ENCODE assay signal across 1 cellular context in the genomic region with DNA sequence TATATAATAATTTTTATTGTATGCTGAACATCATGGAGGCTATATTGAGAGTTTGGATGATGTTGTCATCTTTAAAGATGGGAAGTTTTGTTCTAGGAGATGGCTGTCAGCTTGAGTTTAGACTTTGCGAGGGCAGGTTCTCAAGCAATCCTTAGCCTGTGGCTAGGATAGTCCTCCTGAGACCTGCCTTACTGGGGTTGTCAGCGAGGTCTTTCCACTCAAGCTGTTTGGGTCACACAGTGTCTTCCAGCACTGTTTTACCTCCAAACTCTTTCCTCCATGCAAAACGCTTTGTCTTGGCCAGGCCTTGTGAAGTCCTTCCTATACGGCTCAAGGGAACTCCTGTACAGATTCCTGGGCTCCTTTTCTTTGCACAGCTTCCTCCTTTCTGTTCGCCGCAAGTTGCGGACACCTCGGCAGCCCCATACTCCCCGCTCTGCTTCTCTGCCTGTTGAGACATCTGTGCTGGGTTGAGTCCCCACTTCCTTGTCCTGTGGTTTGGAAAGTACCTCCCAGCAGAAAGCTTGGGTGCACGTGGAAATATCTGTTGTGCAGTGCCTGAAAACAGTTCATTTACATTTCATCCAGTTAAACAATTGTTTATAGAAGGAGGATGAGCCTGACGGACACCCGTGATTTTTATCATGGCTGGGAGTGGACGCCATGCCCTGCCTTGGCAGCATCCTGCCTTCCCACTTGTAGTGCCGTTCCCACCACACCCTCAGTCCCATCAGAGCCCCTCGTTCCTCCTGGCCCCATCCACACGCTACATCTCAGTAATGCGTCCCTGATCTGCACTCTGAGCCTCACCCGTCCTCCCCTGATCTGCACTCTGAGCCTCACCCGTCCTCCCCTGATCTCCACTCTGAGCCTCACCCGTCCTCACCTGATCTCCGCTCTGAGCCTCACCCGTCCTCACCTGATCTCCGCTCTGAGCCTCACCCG.
TF ChIP-seq lines count a peak whose summit lies in the region.

No MANE protein-coding gene starts in this region.

TF ChIP-seq in GM12878, 131 proteins besides CTCF, POLR2A, EP300 and RAD21 (continued from another document and continues in another):
- TF ChIP-seq ATF7 (IDR thresholded peaks at IDR 0.05; ENCODE audit: low read depth) (no peak), ETV6 (conservative IDR thresholded peaks at IDR 0.05 in 1 of 2, IDR thresholded peaks at IDR 0.05 in 1 of 2; ENCODE audit: borderline replicate concordance in 1 of 2, low read depth in 1 of 2) (peak in 1 of 2 experiments; percentile 93; a peak in 2 of 4 replicates), HDGF (IDR thresholded peaks at IDR 0.05) (0 out of 2 replicates have a peak, but pooled peaks have one; percentile 47), TAF1 (IDR thresholded peaks at IDR 0.05; ENCODE audit: borderline replicate concordance, low read depth, low read length) (0 out of 2 replicates have a peak, but pooled peaks have one; percentile 42), YBX1 (IDR thresholded peaks at IDR 0.05) (no peak), TCF12 (IDR thresholded peaks at IDR 0.05; ENCODE audit: low read depth, low read length) (peak; percentile 90), KLF5 (IDR thresholded peaks at IDR 0.05; ENCODE audit: partially characterized antibody) (no peak), BRCA1 (IDR thresholded peaks at IDR 0.05; ENCODE audit: low read depth, low read length) (no peak), BMI1 (IDR thresholded peaks at IDR 0.05; ENCODE audit: borderline replicate concordance) (no peak), ZBTB33 (IDR thresholded peaks at IDR 0.05) (no peak), KDM1A (IDR thresholded peaks at IDR 0.05; ENCODE audit: borderline replicate concordance) (no peak), SUZ12 (IDR thresholded peaks at IDR 0.05; ENCODE audit: unreplicated experiment) (no peak), POLR2AphosphoS2 (IDR thresholded peaks at IDR 0.05; ENCODE audit: low read depth, low read length) (no peak), NBN (IDR thresholded peaks at IDR 0.05) (0 out of 2 replicates have a peak, but pooled peaks have one; percentile 13), NFIC (IDR thresholded peaks at IDR 0.05; ENCODE audit: low read depth, low read length) (no peak), FOS (IDR thresholded peaks at IDR 0.05; ENCODE audit: borderline replicate concordance, extremely low read depth, insufficient read length) (no peak), MTA2 (IDR thresholded peaks at IDR 0.05; ENCODE audit: low read depth) (peak; percentile 47; the same call in 1 of the 2 replicates), MEF2A (IDR thresholded peaks at IDR 0.05; ENCODE audit: insufficient read depth, low read depth, low read length) (0 out of 2 replicates have a peak, but pooled peaks have one; percentile 49), SMARCA5 (IDR thresholded peaks at IDR 0.05) (no peak), MTA3 (IDR thresholded peaks at IDR 0.05; ENCODE audit: borderline replicate concordance, low read length) (no peak), RFX5 (IDR thresholded peaks at IDR 0.05; ENCODE audit: low read depth, low read length) (no peak), ATF2 (IDR thresholded peaks at IDR 0.05; ENCODE audit: low read length) (no peak), SPI1 (IDR thresholded peaks at IDR 0.05; ENCODE audit: borderline replicate concordance, insufficient read depth, low read depth, low read length) (peak; percentile 80), RB1 (IDR thresholded peaks at IDR 0.05; ENCODE audit: borderline replicate concordance) (no peak), MYB (IDR thresholded peaks at IDR 0.05; ENCODE audit: borderline replicate concordance, low read depth, low read length) (no peak), EED (IDR thresholded peaks at IDR 0.05; ENCODE audit: low read depth) (peak; percentile 73), WRNIP1 (IDR thresholded peaks at IDR 0.05; ENCODE audit: borderline replicate concordance, low read depth, low read length) (no peak), CUX1 (IDR thresholded peaks at IDR 0.05; ENCODE audit: insufficient replicate concordance, low read depth, low read length) (no peak), SIN3A (IDR thresholded peaks at IDR 0.05; ENCODE audit: low read depth, low read length) (no peak), ZNF24 (IDR thresholded peaks at IDR 0.05) (no peak), EZH2 (IDR thresholded peaks at IDR 0.05; ENCODE audit: borderline replicate concordance, control insufficient read depth, low read depth, low read length) (no peak), CHD4 (IDR thresholded peaks at IDR 0.05) (no peak), HSF1 (IDR thresholded peaks at IDR 0.05; ENCODE audit: low read depth, low read length) (no peak), ZBED1 (IDR thresholded peaks at IDR 0.05; ENCODE audit: borderline replicate concordance) (no peak), POU2F2 (IDR thresholded peaks at IDR 0.05; ENCODE audit: borderline replicate concordance, low read depth, low read length) (0 out of 3 replicates have a peak, but pooled peaks have one; percentile 39)
- TF ChIP-seq, protein P1, sequence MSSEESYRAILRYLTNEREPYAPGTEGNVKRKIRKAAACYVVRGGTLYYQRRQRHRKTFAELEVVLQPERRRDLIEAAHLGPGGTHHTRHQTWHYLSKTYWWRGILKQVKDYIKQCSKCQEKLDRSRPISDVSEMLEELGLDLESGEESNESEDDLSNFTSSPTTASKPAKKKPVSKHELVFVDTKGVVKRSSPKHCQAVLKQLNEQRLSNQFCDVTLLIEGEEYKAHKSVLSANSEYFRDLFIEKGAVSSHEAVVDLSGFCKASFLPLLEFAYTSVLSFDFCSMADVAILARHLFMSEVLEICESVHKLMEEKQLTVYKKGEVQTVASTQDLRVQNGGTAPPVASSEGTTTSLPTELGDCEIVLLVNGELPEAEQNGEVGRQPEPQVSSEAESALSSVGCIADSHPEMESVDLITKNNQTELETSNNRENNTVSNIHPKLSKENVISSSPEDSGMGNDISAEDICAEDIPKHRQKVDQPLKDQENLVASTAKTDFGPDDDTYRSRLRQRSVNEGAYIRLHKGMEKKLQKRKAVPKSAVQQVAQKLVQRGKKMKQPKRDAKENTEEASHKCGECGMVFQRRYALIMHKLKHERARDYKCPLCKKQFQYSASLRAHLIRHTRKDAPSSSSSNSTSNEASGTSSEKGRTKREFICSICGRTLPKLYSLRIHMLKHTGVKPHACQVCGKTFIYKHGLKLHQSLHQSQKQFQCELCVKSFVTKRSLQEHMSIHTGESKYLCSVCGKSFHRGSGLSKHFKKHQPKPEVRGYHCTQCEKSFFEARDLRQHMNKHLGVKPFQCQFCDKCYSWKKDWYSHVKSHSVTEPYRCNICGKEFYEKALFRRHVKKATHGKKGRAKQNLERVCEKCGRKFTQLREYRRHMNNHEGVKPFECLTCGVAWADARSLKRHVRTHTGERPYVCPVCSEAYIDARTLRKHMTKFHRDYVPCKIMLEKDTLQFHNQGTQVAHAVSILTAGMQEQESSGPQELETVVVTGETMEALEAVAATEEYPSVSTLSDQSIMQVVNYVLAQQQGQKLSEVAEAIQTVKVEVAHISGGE (CRISPR knock-in tag; IDR thresholded peaks at IDR 0.05) = no peak
- TF ChIP-seq, protein P2, sequence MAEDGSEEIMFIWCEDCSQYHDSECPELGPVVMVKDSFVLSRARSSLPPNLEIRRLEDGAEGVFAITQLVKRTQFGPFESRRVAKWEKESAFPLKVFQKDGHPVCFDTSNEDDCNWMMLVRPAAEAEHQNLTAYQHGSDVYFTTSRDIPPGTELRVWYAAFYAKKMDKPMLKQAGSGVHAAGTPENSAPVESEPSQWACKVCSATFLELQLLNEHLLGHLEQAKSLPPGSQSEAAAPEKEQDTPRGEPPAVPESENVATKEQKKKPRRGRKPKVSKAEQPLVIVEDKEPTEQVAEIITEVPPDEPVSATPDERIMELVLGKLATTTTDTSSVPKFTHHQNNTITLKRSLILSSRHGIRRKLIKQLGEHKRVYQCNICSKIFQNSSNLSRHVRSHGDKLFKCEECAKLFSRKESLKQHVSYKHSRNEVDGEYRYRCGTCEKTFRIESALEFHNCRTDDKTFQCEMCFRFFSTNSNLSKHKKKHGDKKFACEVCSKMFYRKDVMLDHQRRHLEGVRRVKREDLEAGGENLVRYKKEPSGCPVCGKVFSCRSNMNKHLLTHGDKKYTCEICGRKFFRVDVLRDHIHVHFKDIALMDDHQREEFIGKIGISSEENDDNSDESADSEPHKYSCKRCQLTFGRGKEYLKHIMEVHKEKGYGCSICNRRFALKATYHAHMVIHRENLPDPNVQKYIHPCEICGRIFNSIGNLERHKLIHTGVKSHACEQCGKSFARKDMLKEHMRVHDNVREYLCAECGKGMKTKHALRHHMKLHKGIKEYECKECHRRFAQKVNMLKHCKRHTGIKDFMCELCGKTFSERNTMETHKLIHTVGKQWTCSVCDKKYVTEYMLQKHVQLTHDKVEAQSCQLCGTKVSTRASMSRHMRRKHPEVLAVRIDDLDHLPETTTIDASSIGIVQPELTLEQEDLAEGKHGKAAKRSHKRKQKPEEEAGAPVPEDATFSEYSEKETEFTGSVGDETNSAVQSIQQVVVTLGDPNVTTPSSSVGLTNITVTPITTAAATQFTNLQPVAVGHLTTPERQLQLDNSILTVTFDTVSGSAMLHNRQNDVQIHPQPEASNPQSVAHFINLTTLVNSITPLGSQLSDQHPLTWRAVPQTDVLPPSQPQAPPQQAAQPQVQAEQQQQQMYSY (CRISPR knock-in tag; IDR thresholded peaks at IDR 0.05) = no peak
